9 cellular contexts compared by ENCODE assay signal in genomic region chr4:52964561-52964960, GRCh38.
"Had no signal": no experiment of that assay in that cellular context is flagged by ENCODE, and none has a peak within 500 bp of the region (broad histone marks: within the 10 kb centered on the region; RNA-seq: fewer than 3 reads in every experiment).

No MANE protein-coding gene starts in this region.

- H2AFZ ChIP-seq: GM23248 had no signal

- H3K4me3 ChIP-seq: GM23248, HAP-1, K562 had no signal

- DNase-seq: GM23248, GOT3, H7, HFFc6 had no signal

- H3K9me3 ChIP-seq: HAP-1 had no signal

- H3K36me3 ChIP-seq: HAP-1 had no signal

- ATAC-seq: HCT116, HepG2, K562 had no signal

- H3K4me1 ChIP-seq: HAP-1 had no signal

- H3K9ac ChIP-seq: GM23248 had no signal

- H3K27ac ChIP-seq: GM23248, HL-60 had no signal
